In the genomic region with DNA sequence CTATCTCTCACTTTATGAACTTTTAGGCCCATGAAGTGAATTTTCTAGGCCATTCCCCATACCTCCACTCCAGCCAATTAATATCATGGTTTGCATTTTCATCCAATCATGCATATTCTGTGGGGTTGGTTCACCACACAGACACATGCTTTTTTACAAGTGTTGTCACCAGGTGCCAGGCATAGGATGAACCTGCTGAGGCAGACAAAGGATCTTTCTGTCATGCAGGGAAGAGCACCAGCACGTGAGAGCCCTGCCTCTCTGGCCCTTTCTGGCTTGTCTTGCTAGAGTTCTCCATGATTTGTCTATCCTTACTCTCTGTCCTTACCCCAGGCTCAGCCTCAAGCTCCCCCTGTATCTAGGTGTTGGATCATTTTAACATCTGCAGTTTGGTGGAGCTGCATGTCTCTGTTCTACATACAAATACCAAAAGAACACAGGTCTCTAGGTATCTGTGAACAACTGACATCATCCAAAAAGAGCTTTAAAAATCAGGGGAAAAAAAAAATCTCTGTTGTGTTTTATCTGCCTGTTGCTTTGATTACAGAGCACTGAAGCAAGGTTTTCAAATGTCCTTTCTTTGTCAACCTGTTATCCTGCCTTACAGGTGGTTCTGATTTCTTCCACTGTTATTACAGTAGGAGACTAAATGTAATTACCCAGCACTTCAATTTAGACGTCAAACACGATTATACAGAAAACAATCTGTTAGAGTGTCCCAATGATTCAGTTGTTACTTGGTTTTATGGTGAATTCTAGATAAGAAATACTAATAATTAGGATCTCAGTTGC, we compare ENCODE assay signal across 14 cellular contexts.
"Had no signal": no experiment of that assay in that cellular context is flagged by ENCODE, and none has a peak within 500 bp of the region (broad histone marks: within the 10 kb centered on the region; RNA-seq: fewer than 3 reads in every experiment).

No MANE protein-coding gene starts in this region.

- FAIRE-seq: small intestine had no signal

- ATAC-seq: activated CD8-positive, alpha-beta T cell treated with anti-CD3 and anti-CD28 coated beads, Interleukin-2, amount 10 ng/mL, durations not matched to agents 7 days and 5 days; left colon had no signal

- H3K9me3 ChIP-seq: esophagus muscularis mucosa, neutrophil, right atrium auricular region, tibial nerve had no signal

- H3K4me3 ChIP-seq: dorsolateral prefrontal cortex, esophagus muscularis mucosa, right atrium auricular region, tibial nerve had no signal

- H3K4me1 ChIP-seq: tibial nerve had no signal

- H3K27ac ChIP-seq: dorsolateral prefrontal cortex, esophagus muscularis mucosa, neutrophil, right atrium auricular region, tibial nerve had no signal

- H3K36me3 ChIP-seq: esophagus muscularis mucosa, neutrophil, right atrium auricular region, tibial nerve had no signal

- H3K27me3 ChIP-seq: neutrophil, right atrium auricular region, tibial nerve had no signal

- DNase-seq: activated CD4-positive, alpha-beta T cell treated with anti-CD3 and anti-CD28 coated beads for 48 hours; activated CD8-positive, alpha-beta memory T cell treated with anti-CD3 and anti-CD28 coated beads, Interleukin-2, amount 50 U/mL, for 48 hours; activated CD8-positive, alpha-beta T cell treated with anti-CD3 and anti-CD28 coated beads, Interleukin-2, amount 10 ng/mL, durations not matched to agents 7 days and 5 days; activated naive CD8-positive, alpha-beta T cell treated with anti-CD3 and anti-CD28 coated beads, Interleukin-2, amount 10 ng/mL, durations not matched to agents 7 days and 5 days; anterior cingulate cortex; dorsolateral prefrontal cortex; immature natural killer cell; left colon; naive B cell; small intestine had no signal
